Comparison of ENCODE assay signal across 11 cellular contexts in genomic region chr18:37403100-37403781, GRCh38.
A peak's percentile ranks its signal among the peaks of the same experiment; 100 is the strongest.
DNase-seq lines count a peak whose midpoint lies in the region; ATAC-seq, FAIRE-seq and TF ChIP-seq lines count a peak whose summit lies in the region.
"Had no signal": no experiment of that assay in that cellular context is flagged by ENCODE, and none has a peak within 500 bp of the region (broad histone marks: within the 10 kb centered on the region; RNA-seq: fewer than 3 reads in every experiment).

No MANE protein-coding gene starts in this region.

- no peaks in the 10 kb centered on the region for H3K79me2 ChIP-seq in HepG2 (ENCODE audit: insufficient read depth, low read length)

- H3K4me3 ChIP-seq in HepG2 (replicated peaks in 1 of 3; ENCODE audit: insufficient read depth in 1 of 3, low read depth in 2 of 3, low read length in 3 of 3) (no peak overlapping the region), right lobe of liver (no peak overlapping the region)

- TF ChIP-seq EP300 in HepG2 (IDR thresholded peaks at IDR 0.05; ENCODE audit: low read depth in 2 of 2, low read length in 2 of 2) (no peak), HepG2 (CRISPR knock-in tag; IDR thresholded peaks at IDR 0.05; ENCODE audit: borderline replicate concordance) (no peak)

- CTCF ChIA-PET in HepG2 (lab: Yijun Ruan, JAX; ENCODE audit: low intra/inter-chr PET ratio, low total read pairs), result no interaction called here

- H3K4me2 ChIP-seq in HepG2 (ENCODE audit: low read depth, low read length), result no peak overlapping the region

- H3K4me1 ChIP-seq in HepG2 (ENCODE audit: insufficient read depth, low read length) (no peaks in the 10 kb centered on the region), right lobe of liver (no peaks in the 10 kb centered on the region)

- H3K27ac ChIP-seq in HepG2 (ENCODE audit: extremely low read length, insufficient read depth, low read length) (no peak overlapping the region), right lobe of liver (no peak overlapping the region), angular gyrus (ENCODE audit: low read depth, low read length) (peak overlapping the region; percentile 18)

- H2AFZ ChIP-seq in HepG2 (ENCODE audit: low read length), result no peak overlapping the region

- peaks cover 2 to 18% of the 10 kb centered on the region in 2 experiments; a peak in 2 of 5 replicates for H3K27me3 ChIP-seq in HepG2 (ENCODE audit: control insufficient read depth in 1 of 2, insufficient read depth in 2 of 2, low read length in 2 of 2)
- no peaks in the 10 kb centered on the region for H3K27me3 ChIP-seq in right lobe of liver

- WGBS in HepG2 (ENCODE audit: low lambda C conversion rate), result 23% methylated on average over 20 of the region's 20 CpGs
- 66% methylated on average over 7 of the region's 20 CpGs for WGBS in right lobe of liver (ENCODE audit: insufficient coverage, low coverage, low lambda C conversion rate, missing lambda C conversion rate)

- DNase-seq in HepG2 (ENCODE audit: low spot score), result no peak
- no peak for DNase-seq in right lobe of liver
- DNase-seq in activated CD8-positive, alpha-beta memory T cell treated with anti-CD3 and anti-CD28 coated beads for 24 hours, result no peak
- DNase-seq in NCI-H1105 treated with DMSO at 0.1 percent for 48 hours (lab: John Stamatoyannopoulos, UW), result no peak
- DNase-seq: activated naive CD4-positive, alpha-beta T cell treated with anti-CD3 and anti-CD28 coated beads, Interleukin-2, amount 10 ng/mL, durations not matched to agents 7 days and 5 days; SHP77; stimulated activated naive B cell treated with anti-CD40 and anti-IgM and Interleukin-4, amounts not matched to agents 10 μg/mL and 1 μg/mL and 100 μg/mL, for 72 hours had no signal

- in situ Hi-C loops in HepG2 (cut with HindIII; ENCODE audit: extremely low pct_ligation_motif_present, low pct_unique_long_range_greater_than_20kb), result no loop called here

- TF ChIP-seq POLR2A in HepG2 (IDR thresholded peaks at IDR 0.05; ENCODE audit: insufficient read depth in 1 of 2, low read depth in 2 of 2, low read length in 2 of 2) (no peak), right lobe of liver (IDR thresholded peaks at IDR 0.05) (no peak)

- no peak overlapping the region for H3K9ac ChIP-seq in HepG2 (ENCODE audit: insufficient read depth, low read depth, low read length)

- TF ChIP-seq CTCF in HepG2 (CRISPR knock-in tag; IDR thresholded peaks at IDR 0.05), result no peak
- TF ChIP-seq CTCF in right lobe of liver (IDR thresholded peaks at IDR 0.05), result no peak

- FAIRE-seq in HepG2 (lab: Jason Lieb, UNC) (no peak), islet of Langerhans (lab: Jason Lieb, UNC) (peak; percentile 80)

- no TSS peak for BruUV-seq in HepG2 (replicated peaks; lab: Mats Ljungman, UMichigan)

- ATAC-seq in HepG2 (no peak; the same call in 2 of the 3 replicates), right lobe of liver (no peak), HG03159 (IDR thresholded peaks at IDR 0.05; ENCODE audit: unreplicated experiment) (no peak)
- no peak for ATAC-seq in activated CD4-positive, CD25-positive, alpha-beta regulatory T cell treated with anti-CD3 and anti-CD28 coated beads, Interleukin-2, amount 50 U/mL, for 24 hours
- ATAC-seq: stimulated activated naive B cell treated with anti-CD40 and anti-IgM and Interleukin-4, amounts not matched to agents 10 μg/mL and 1 μg/mL and 100 μg/mL, for 72 hours had no signal

- H3K9me3 ChIP-seq in HepG2 (ENCODE audit: low read length) (no peaks in the 10 kb centered on the region), right lobe of liver (no peaks in the 10 kb centered on the region)

- POLR2A ChIA-PET in HepG2 (lab: Yijun Ruan, JAX), result no interaction called here

- TF ChIP-seq RAD21 in HepG2 (CRISPR knock-in tag; IDR thresholded peaks at IDR 0.05), result no peak

- intact Hi-C loops in HepG2 (cut with micrococcal nuclease; ENCODE audit: unreplicated experiment), result no loop called here
- intact Hi-C loops in right lobe of liver (cut with DNase I), result no loop called here

- H3K36me3 ChIP-seq in HepG2 (replicated peaks in 1 of 2; ENCODE audit: control insufficient read depth in 1 of 2, insufficient read depth in 2 of 2, low read length in 2 of 2) (no peaks in the 10 kb centered on the region), right lobe of liver (no peaks in the 10 kb centered on the region)

- no peaks in the 10 kb centered on the region for H4K20me1 ChIP-seq in HepG2 (ENCODE audit: insufficient read depth, low read length)

TF ChIP-seq in HepG2, 621 proteins besides CTCF, POLR2A, EP300 and RAD21:
- TF ChIP-seq HINFP (CRISPR knock-in tag; IDR thresholded peaks at IDR 0.05; ENCODE audit: low read depth) (no peak), TMF1 (CRISPR knock-in tag; IDR thresholded peaks at IDR 0.05; ENCODE audit: low read depth) (no peak), ZNF446 (CRISPR knock-in tag; IDR thresholded peaks at IDR 0.05) (no peak), MAFK (conservative IDR thresholded peaks at IDR 0.05 in 1 of 2, IDR thresholded peaks at IDR 0.05 in 1 of 2; ENCODE audit: low read length in 2 of 2) (peak; percentile 53 to 68; a peak in 3 of 4 replicates), ZNF782 (CRISPR knock-in tag; IDR thresholded peaks at IDR 0.05; ENCODE audit: borderline replicate concordance) (no peak), MAFF (IDR thresholded peaks at IDR 0.05; ENCODE audit: low read depth, low read length) (peak; percentile 22; the same call in 1 of the 2 replicates), MNT (IDR thresholded peaks at IDR 0.05) (peak; percentile 47; the same call in 1 of the 2 replicates), RARG (CRISPR knock-in tag; IDR thresholded peaks at IDR 0.05; ENCODE audit: low read depth) (no peak)
